27 cellular contexts compared by ENCODE assay signal in the genomic region with DNA sequence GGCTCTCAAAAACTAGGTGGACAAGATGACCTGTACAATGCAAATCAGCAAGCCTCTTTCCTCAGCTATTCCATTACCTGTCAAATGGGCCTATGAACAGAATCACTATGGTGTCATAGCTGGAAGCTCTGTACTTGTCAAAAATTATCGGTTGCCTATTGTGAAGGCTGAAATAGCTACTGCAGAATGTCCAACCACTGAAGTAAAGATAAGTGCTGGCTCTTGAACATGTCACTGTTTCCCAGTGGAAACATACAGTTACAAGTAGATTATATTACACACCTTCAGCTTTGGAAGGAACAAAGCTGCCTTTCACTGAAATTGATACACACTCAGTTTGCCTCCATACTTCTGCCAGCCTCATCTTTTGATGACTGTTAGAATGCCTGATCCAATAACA.
"Had no signal": no experiment of that assay in that cellular context is flagged by ENCODE, and none has a peak within 500 bp of the region (broad histone marks: within the 10 kb centered on the region; RNA-seq: fewer than 3 reads in every experiment).

No MANE protein-coding gene starts in this region.

- ATAC-seq: natural killer cell treated with Interleukin-12 subunit alpha and Interleukin-12 subunit beta and Interleukin-15 and Interleukin-18, amount 100 ng/mL, for 72 hours; pancreas; right lobe of liver; stimulated activated effector memory CD8-positive, alpha-beta T cell treated with anti-CD3 and anti-CD28 coated beads, Interleukin-12 subunit alpha, Interleukin-12 subunit beta, amount 100 ng/mL, for 72 hours; stimulated activated naive B cell treated with anti-CD40 and anti-IgM and Interleukin-4, amounts not matched to agents 10 μg/mL and 1 μg/mL and 100 μg/mL, for 72 hours had no signal

- H3K27me3 Mint-ChIP-seq: natural killer cell treated with Interleukin-12 subunit alpha and Interleukin-12 subunit beta and Interleukin-15 and Interleukin-18, amount 100 ng/mL, for 72 hours; stimulated activated naive B cell treated with anti-CD40 and anti-IgM and Interleukin-4, amounts not matched to agents 10 μg/mL and 1 μg/mL and 100 μg/mL, for 72 hours; stimulated activated naive CD8-positive, alpha-beta T cell treated with anti-CD3 and anti-CD28 coated beads, Interleukin-15, Interleukin-2, amounts not matched to agents 100 ng/mL and 50 ng/mL, for 24 hours had no signal

- H3K9me3 Mint-ChIP-seq: nephron progenitor cell; neural crest cell; stimulated activated naive B cell treated with anti-CD40 and anti-IgM and Interleukin-4, amounts not matched to agents 10 μg/mL and 1 μg/mL and 100 μg/mL, for 72 hours; stimulated activated naive CD8-positive, alpha-beta T cell treated with anti-CD3 and anti-CD28 coated beads, Interleukin-15, Interleukin-2, amounts not matched to agents 100 ng/mL and 50 ng/mL, for 24 hours had no signal

- H3K4me1 Mint-ChIP-seq: nephron progenitor cell; neural crest cell; stimulated activated effector memory CD8-positive, alpha-beta T cell treated with anti-CD3 and anti-CD28 coated beads, Interleukin-12 subunit alpha, Interleukin-12 subunit beta, amount 100 ng/mL, for 72 hours; stimulated activated naive B cell treated with anti-CD40 and anti-IgM and Interleukin-4, amounts not matched to agents 10 μg/mL and 1 μg/mL and 100 μg/mL, for 72 hours had no signal

- H3K27me3 ChIP-seq: neutrophil, pancreas, right lobe of liver, sigmoid colon, stomach, thyroid gland, tibial nerve, upper lobe of left lung, vagina had no signal

- H3K36me3 Mint-ChIP-seq: natural killer cell treated with Interleukin-12 subunit alpha and Interleukin-12 subunit beta and Interleukin-15 and Interleukin-18, amount 100 ng/mL, for 72 hours; stimulated activated effector memory CD8-positive, alpha-beta T cell treated with anti-CD3 and anti-CD28 coated beads, Interleukin-12 subunit alpha, Interleukin-12 subunit beta, amount 100 ng/mL, for 72 hours; stimulated activated naive B cell treated with anti-CD40 and anti-IgM and Interleukin-4, amounts not matched to agents 10 μg/mL and 1 μg/mL and 100 μg/mL, for 72 hours had no signal

- H3K4me3 ChIP-seq: pancreas, prostate gland, right lobe of liver, sigmoid colon, stomach, thoracic aorta, thyroid gland, tibial nerve, upper lobe of left lung, vagina had no signal

- H3K36me3 ChIP-seq: neutrophil, pancreas, prostate gland, right lobe of liver, sigmoid colon, stomach, thoracic aorta, thyroid gland, tibial nerve, upper lobe of left lung, vagina had no signal

- DNase-seq: nephron progenitor cell; nucleus accumbens; pancreas; retina; right cardiac atrium; right lobe of liver; sigmoid colon; small intestine; stimulated activated CD4-positive, alpha-beta T cell treated with anti-CD3 and anti-CD28 coated beads, Interleukin-15, amount 100 ng/mL, for 24 hours; stimulated activated CD4-positive, alpha-beta T cell treated with anti-CD3 and anti-CD28 coated beads, Interleukin-2, amount 100 ng/mL, for 24 hours; stimulated activated CD4-positive, alpha-beta T cell treated with anti-CD3 and anti-CD28 coated beads, Interleukin-2, amount 100 ng/mL, for 48 hours; stimulated activated CD4-positive, alpha-beta T cell treated with anti-CD3 and anti-CD28 coated beads, Interleukin-4, amount 100 ng/mL, for 24 hours; stimulated activated naive B cell treated with anti-CD40 and anti-IgM and Interleukin-4, amounts not matched to agents 10 μg/mL and 1 μg/mL and 100 μg/mL, for 72 hours; stimulated activated naive CD4-positive, alpha-beta T cell treated with Interleukin-2 at 50 U/mL for 16 hours; stomach; thyroid gland; trophoblast cell; upper lobe of left lung had no signal

- H3K4me3 Mint-ChIP-seq: natural killer cell treated with Interleukin-12 subunit alpha and Interleukin-12 subunit beta and Interleukin-15 and Interleukin-18, amount 100 ng/mL, for 72 hours; nephron progenitor cell; neural crest cell; stimulated activated effector memory CD8-positive, alpha-beta T cell treated with anti-CD3 and anti-CD28 coated beads, Interleukin-12 subunit alpha, Interleukin-12 subunit beta, amount 100 ng/mL, for 72 hours; stimulated activated naive B cell treated with anti-CD40 and anti-IgM and Interleukin-4, amounts not matched to agents 10 μg/mL and 1 μg/mL and 100 μg/mL, for 72 hours; stimulated activated naive CD8-positive, alpha-beta T cell treated with anti-CD3 and anti-CD28 coated beads, Interleukin-15, Interleukin-2, amounts not matched to agents 100 ng/mL and 50 ng/mL, for 24 hours had no signal

- H3K9me3 ChIP-seq: neutrophil, pancreas, prostate gland, right lobe of liver, sigmoid colon, stomach, thoracic aorta, thyroid gland, tibial nerve, upper lobe of left lung, vagina had no signal

- H3K27ac Mint-ChIP-seq: natural killer cell treated with Interleukin-12 subunit alpha and Interleukin-12 subunit beta and Interleukin-15 and Interleukin-18, amount 100 ng/mL, for 72 hours; nephron progenitor cell; stimulated activated effector memory CD8-positive, alpha-beta T cell treated with anti-CD3 and anti-CD28 coated beads, Interleukin-12 subunit alpha, Interleukin-12 subunit beta, amount 100 ng/mL, for 72 hours; stimulated activated naive B cell treated with anti-CD40 and anti-IgM and Interleukin-4, amounts not matched to agents 10 μg/mL and 1 μg/mL and 100 μg/mL, for 72 hours; stimulated activated naive CD8-positive, alpha-beta T cell treated with anti-CD3 and anti-CD28 coated beads, Interleukin-15, Interleukin-2, amounts not matched to agents 100 ng/mL and 50 ng/mL, for 24 hours had no signal

- H3K4me1 ChIP-seq: pancreas, prostate gland, right lobe of liver, sigmoid colon, stomach, thyroid gland, tibial nerve, upper lobe of left lung, vagina had no signal

- H3K27ac ChIP-seq: neutrophil, pancreas, prostate gland, right lobe of liver, sigmoid colon, stomach, thoracic aorta, thyroid gland, tibial nerve, upper lobe of left lung, vagina had no signal
